In genomic region chr18:49029628-49030027, GRCh38 we compare ENCODE assay signal across 23 cellular contexts.
"Had no signal": no experiment of that assay in that cellular context is flagged by ENCODE, and none has a peak within 500 bp of the region (broad histone marks: within the 10 kb centered on the region; RNA-seq: fewer than 3 reads in every experiment).

No MANE protein-coding gene starts in this region.

- H3K27ac ChIP-seq: SK-N-MC, VCaP had no signal

- H3K4me1 ChIP-seq: breast epithelium had no signal

- H3K27me3 Mint-ChIP-seq: activated T-helper 17 cell treated with anti-CD3 and anti-CD28 coated beads, Interleukin-2, amount 50 U/mL, for 72 hours had no signal

- H3K27ac Mint-ChIP-seq: activated T-helper 17 cell treated with anti-CD3 and anti-CD28 coated beads, Interleukin-2, amount 50 U/mL, for 72 hours had no signal

- H3K27me3 ChIP-seq: breast epithelium had no signal

- H3K4me3 ChIP-seq: breast epithelium, SK-N-MC had no signal

- H3K9me3 ChIP-seq: breast epithelium had no signal

- ATAC-seq: activated T-helper 17 cell treated with anti-CD3 and anti-CD28 coated beads, Interleukin-2, amount 50 U/mL, for 72 hours; Right ventricle myocardium inferior had no signal

- H3K4me3 Mint-ChIP-seq: activated T-helper 17 cell treated with anti-CD3 and anti-CD28 coated beads, Interleukin-2, amount 50 U/mL, for 72 hours had no signal

- H3K9me3 Mint-ChIP-seq: activated T-helper 17 cell treated with anti-CD3 and anti-CD28 coated beads, Interleukin-2, amount 50 U/mL, for 72 hours had no signal

- H3K36me3 ChIP-seq: breast epithelium had no signal

- DNase-seq: activated CD4-positive, CD25-positive, alpha-beta regulatory T cell; activated naive CD4-positive, alpha-beta T cell treated with anti-CD3 and anti-CD28 coated beads, Interleukin-2, amount 50 U/mL, for 16 hours; activated T-cell treated with anti-CD3 and anti-CD28 coated beads for 4 hours; activated T-cell treated with anti-CD3 and anti-CD28 coated beads, Interleukin-2, amount 50 U/mL, for 48 hours; aorta; caudate nucleus; IMR-90; Kasumi-1; KBM-7; NCI-H1105 treated with DMSO at 0.1 percent for 48 hours; NCI-H1930; NCI-H2107; NCI-H2171 treated with DMSO at 0.1 percent for 48 hours; NCI-H226; NCI-H526; NCI-H82; RPMI8226; T-helper 1 cell had no signal
